15 cellular contexts compared by ENCODE assay signal in genomic region chr13:94280357-94280756, GRCh38.
"Had no signal": no experiment of that assay in that cellular context is flagged by ENCODE, and none has a peak within 500 bp of the region (broad histone marks: within the 10 kb centered on the region; RNA-seq: fewer than 3 reads in every experiment).

No MANE protein-coding gene starts in this region.

- H3K4me1 ChIP-seq: esophagus squamous epithelium, psoas muscle, right lobe of liver, spleen had no signal

- H3K9me3 ChIP-seq: esophagus squamous epithelium, right lobe of liver had no signal

- H3K4me3 ChIP-seq: esophagus squamous epithelium, psoas muscle, right lobe of liver, spleen had no signal

- ATAC-seq: natural killer cell treated with Interleukin-12 subunit alpha and Interleukin-12 subunit beta and Interleukin-15 and Interleukin-18, amount 100 ng/mL, for 72 hours; psoas muscle; right lobe of liver; stimulated activated naive CD8-positive, alpha-beta T cell treated with anti-CD3 and anti-CD28 coated beads, Interleukin-15, amount 100 ng/mL, for 72 hours; T-helper 17 cell; WTC11 had no signal

- FAIRE-seq: colon, endothelial cell of umbilical vein, TTC549 had no signal

- H3K27ac ChIP-seq: esophagus squamous epithelium, psoas muscle, right lobe of liver, spleen had no signal

- DNase-seq: activated CD4-positive, alpha-beta T cell treated with anti-CD3 and anti-CD28 coated beads, Interleukin-2, amount 10 ng/mL, durations not matched to agents 24 days and 14 days; activated gamma-delta T cell treated with Interleukin-2 at 50 U/mL for 16 hours; esophagus squamous epithelium; glutamatergic neuron; hypothalamus; psoas muscle; right lobe of liver; spleen; stimulated activated naive CD8-positive, alpha-beta T cell treated with anti-CD3 and anti-CD28 coated beads, Interleukin-15, amount 100 ng/mL, for 72 hours; T-helper 17 cell had no signal
